Comparison of ENCODE assay signal across 15 cellular contexts in genomic region chr16:85304337-85304736, GRCh38.
DNase-seq lines count a peak whose midpoint lies in the region; TF ChIP-seq lines count a peak whose summit lies in the region.
"Had no signal": no experiment of that assay in that cellular context is flagged by ENCODE, and none has a peak within 500 bp of the region (broad histone marks: within the 10 kb centered on the region; RNA-seq: fewer than 3 reads in every experiment).

No MANE protein-coding gene starts in this region.

- H3K27ac ChIP-seq in OCI-LY7 (ENCODE audit: low read depth, low read length, poor library complexity, severe bottlenecking) (peak overlapping the region; percentile 96), neuronal stem cell (replicated peaks; ENCODE audit: low read length) (no peak overlapping the region), trophoblast cell (ENCODE audit: low read depth, low read length) (no peak overlapping the region)
- H3K27ac ChIP-seq: 22Rv1, suprapubic skin had no signal

- H3K27me3 ChIP-seq in neuronal stem cell (ENCODE audit: control insufficient read depth in 3 of 3, insufficient read depth in 3 of 3, low read depth in 1 of 3, low read length in 3 of 3) (peaks cover 0 to 6% (median 0%) of the 10 kb centered on the region in 3 experiments), trophoblast cell (ENCODE audit: insufficient read depth, low read length) (no peaks in the 10 kb centered on the region)
- H3K27me3 ChIP-seq: suprapubic skin had no signal

- WGBS in neuronal stem cell (ENCODE audit: extremely low coverage in 2 of 2, insufficient read length in 2 of 2, insufficient replicate concordance in 1 of 2), 2 donors: no CpG with 5 or more reads among the region's 9 CpGs
- no CpG with 5 or more reads among the region's 9 CpGs for WGBS in trophoblast cell (ENCODE audit: extremely low coverage, insufficient coverage, insufficient read length)

- H3K36me3 ChIP-seq in OCI-LY7 (ENCODE audit: insufficient read depth, low read length) (no peaks in the 10 kb centered on the region), neuronal stem cell (replicated peaks in 1 of 2; ENCODE audit: control insufficient read depth in 2 of 2, insufficient read depth in 2 of 2, low read length in 2 of 2) (no peaks in the 10 kb centered on the region), trophoblast cell (ENCODE audit: control insufficient read depth in 1 of 2, insufficient read depth in 2 of 2, low read length in 2 of 2) (no peaks in the 10 kb centered on the region)
- H3K36me3 ChIP-seq: suprapubic skin had no signal

- BruUV-seq in OCI-LY7 (replicated peaks; lab: Mats Ljungman, UMichigan): no TSS peak

- H3K9me3 ChIP-seq in OCI-LY7 (ENCODE audit: low read length) (no peaks in the 10 kb centered on the region), neuronal stem cell (replicated peaks in 1 of 2; ENCODE audit: control insufficient read depth in 2 of 2, insufficient read depth in 1 of 2, low read depth in 1 of 2, low read length in 2 of 2) (no peaks in the 10 kb centered on the region), trophoblast cell (ENCODE audit: insufficient read depth, low read depth, low read length) (no peaks in the 10 kb centered on the region)
- H3K9me3 ChIP-seq: mucosa of descending colon, suprapubic skin had no signal

- H3K14ac ChIP-seq in neuronal stem cell (ENCODE audit: low read length): no peak overlapping the region
- H3K14ac ChIP-seq in trophoblast cell (ENCODE audit: low read length): no peak overlapping the region

- H4K12ac ChIP-seq in trophoblast cell (ENCODE audit: low read depth, low read length): no peak overlapping the region

- H2BK12ac ChIP-seq in neuronal stem cell (ENCODE audit: low read length) (no peak overlapping the region), trophoblast cell (ENCODE audit: low read length) (no peak overlapping the region)

- H2BK15ac ChIP-seq in neuronal stem cell (ENCODE audit: low read length): no peak overlapping the region

- H3K79me2 ChIP-seq in OCI-LY7 (ENCODE audit: insufficient read depth, low read depth, low read length): no peaks in the 10 kb centered on the region
- no peaks in the 10 kb centered on the region for H3K79me2 ChIP-seq in trophoblast cell (ENCODE audit: control insufficient read depth, insufficient read depth, low read length, poor library complexity)

- H2BK5ac ChIP-seq in neuronal stem cell (ENCODE audit: low read length) (no peak overlapping the region), trophoblast cell (ENCODE audit: low read depth, low read length, poor library complexity) (no peak overlapping the region)

- no peaks in the 10 kb centered on the region for H4K20me1 ChIP-seq in OCI-LY7 (ENCODE audit: insufficient read depth, low read length)

- H3K23ac ChIP-seq in neuronal stem cell (ENCODE audit: low read depth, low read length, poor library complexity) (no peak overlapping the region), trophoblast cell (ENCODE audit: low read length) (no peak overlapping the region)

- intact Hi-C loops in activated naive CD4-positive, alpha-beta T cell treated with anti-CD3 and anti-CD28 coated beads for 36 hours (cut with micrococcal nuclease): loop anchor here (5.0 kb wide), 1 partner anchor 68 kb away; no protein-coding TSS in a partner anchor
- intact Hi-C loops in OCI-LY7 (cut with micrococcal nuclease; ENCODE audit: unreplicated experiment): loop anchor here (2.0 to 10.0 kb wide), 3 partner anchors 52 to 450 kb away; partner anchors contain the start of gene C16orf74

- H3K9me2 ChIP-seq in OCI-LY7 (ENCODE audit: insufficient read depth, low read length): no peaks in the 10 kb centered on the region

- POLR2A ChIA-PET in OCI-LY7 (lab: Charles Lee): interaction anchor here (0.6 to 1.3 kb wide), 5 partner anchors 26 to 94 kb away, joined by 3 to 5 read pairs (median 4); no protein-coding TSS in a partner anchor

- peaks cover 51% of the 10 kb centered on the region for H3K4me1 Mint-ChIP-seq in activated naive CD4-positive, alpha-beta T cell treated with anti-CD3 and anti-CD28 coated beads for 36 hours (ENCODE audit: low read depth)

- H3K9ac ChIP-seq in neuronal stem cell (ENCODE audit: low read depth, low read length, poor library complexity): no peak overlapping the region
- H3K9ac ChIP-seq in trophoblast cell (ENCODE audit: low read length): no peak overlapping the region

- no peaks in the 10 kb centered on the region for H3K27me3 Mint-ChIP-seq in activated naive CD4-positive, alpha-beta T cell treated with anti-CD3 and anti-CD28 coated beads for 36 hours (ENCODE audit: low read depth)

- H3K4me1 ChIP-seq in OCI-LY7 (ENCODE audit: insufficient read depth, low read length, poor library complexity, severe bottlenecking) (peaks cover 67% of the 10 kb centered on the region), neuronal stem cell (ENCODE audit: control insufficient read depth in 2 of 2, insufficient read depth in 1 of 2, low read depth in 1 of 2, low read length in 2 of 2) (peaks cover 13 to 44% of the 10 kb centered on the region in 2 donors), trophoblast cell (ENCODE audit: control insufficient read depth in 1 of 2, insufficient read depth in 2 of 2, low read length in 2 of 2) (peaks cover 10 to 17% of the 10 kb centered on the region in 2 experiments)

- no peak overlapping the region for H2BK120ac ChIP-seq in neuronal stem cell (ENCODE audit: low read depth, low read length)
- H2BK120ac ChIP-seq in trophoblast cell (ENCODE audit: insufficient read depth, low read length, poor library complexity): no peak overlapping the region

- H3K4me3 Mint-ChIP-seq in activated naive CD4-positive, alpha-beta T cell treated with anti-CD3 and anti-CD28 coated beads for 36 hours: peak overlapping the region; percentile 71
- H3K4me3 Mint-ChIP-seq: CD14-positive monocyte had no signal

- H4K8ac ChIP-seq in neuronal stem cell (ENCODE audit: low read depth, low read length): no peak overlapping the region
- no peak overlapping the region for H4K8ac ChIP-seq in trophoblast cell (ENCODE audit: low read depth, low read length)

- CTCF ChIA-PET in activated naive CD4-positive, alpha-beta T cell treated with anti-CD3 and anti-CD28 coated beads for 36 hours (lab: Charles Lee): interaction anchor here (0.5 to 3.8 kb wide), 11 partner anchors 9 to 801 kb away, joined by 3 to 17 read pairs (median 3); no protein-coding TSS in a partner anchor
- CTCF ChIA-PET in OCI-LY7 (lab: Charles Lee; ENCODE audit: unreplicated experiment): interaction anchor here (0.6 to 4.0 kb wide), 5 partner anchors 9 to 137 kb away, joined by 3 to 18 read pairs (median 7); no protein-coding TSS in a partner anchor

- H2AK5ac ChIP-seq in neuronal stem cell (ENCODE audit: low read depth, low read length) (peak overlapping the region; percentile 89), trophoblast cell (ENCODE audit: low read length) (no peak overlapping the region)

- H3K36me3 Mint-ChIP-seq in activated naive CD4-positive, alpha-beta T cell treated with anti-CD3 and anti-CD28 coated beads for 36 hours (ENCODE audit: low read depth): no peaks in the 10 kb centered on the region
- H3K36me3 Mint-ChIP-seq: CD14-positive monocyte had no signal

- H3K4me3 ChIP-seq in OCI-LY7 (ENCODE audit: low read depth, low read length, poor library complexity, severe bottlenecking) (peak overlapping the region; percentile 70), neuronal stem cell (ENCODE audit: low read length in 2 of 2) (no peak overlapping the region), trophoblast cell (ENCODE audit: low read depth, low read length) (no peak overlapping the region)
- H3K4me3 ChIP-seq: mucosa of descending colon, suprapubic skin had no signal

- H3K4me2 ChIP-seq in OCI-LY7 (ENCODE audit: low read length) (peak overlapping the region; percentile 85), neuronal stem cell (ENCODE audit: insufficient read depth, low read length, poor library complexity, severe bottlenecking) (no peak overlapping the region), trophoblast cell (ENCODE audit: low read length) (no peak overlapping the region)

- H2AFZ ChIP-seq in OCI-LY7 (ENCODE audit: low read length) (no peak overlapping the region), neuronal stem cell (ENCODE audit: low read length) (no peak overlapping the region), trophoblast cell (ENCODE audit: insufficient read depth, low read length, poor library complexity) (no peak overlapping the region)

- 0 out of 2 replicates have a peak, but pooled peaks have one; percentile 13 for TF ChIP-seq CTCF in OCI-LY7 (conservative IDR thresholded peaks at IDR 0.05; ENCODE audit: low read length)

- H3K9me3 Mint-ChIP-seq in activated naive CD4-positive, alpha-beta T cell treated with anti-CD3 and anti-CD28 coated beads for 36 hours: no peaks in the 10 kb centered on the region

- H4K91ac ChIP-seq in neuronal stem cell (ENCODE audit: low read depth, low read length, poor library complexity): no peak overlapping the region
- no peak overlapping the region for H4K91ac ChIP-seq in trophoblast cell (ENCODE audit: low read depth, low read length)

- H3K27ac Mint-ChIP-seq in activated naive CD4-positive, alpha-beta T cell treated with anti-CD3 and anti-CD28 coated beads for 36 hours: no peak overlapping the region

- no peak overlapping the region for H3K4ac ChIP-seq in neuronal stem cell (ENCODE audit: low read length)
- no peak overlapping the region for H3K4ac ChIP-seq in trophoblast cell (ENCODE audit: low read depth, low read length)

- H3K18ac ChIP-seq in neuronal stem cell (ENCODE audit: low read length): no peak overlapping the region
- no peak overlapping the region for H3K18ac ChIP-seq in trophoblast cell (ENCODE audit: low read length)

- DNase-seq in DMS153 (lab: John Stamatoyannopoulos, UW) (peak; percentile 72), DMS153 treated with DMSO at 0.1 percent for 48 hours (lab: John Stamatoyannopoulos, UW; ENCODE audit: unreplicated experiment) (no peak), OCI-LY7 (ENCODE audit: low spot score) (peak; percentile 89), neuronal stem cell (ENCODE audit: low spot score) (no peak), trophoblast cell (no peak), SHP77 (lab: John Stamatoyannopoulos, UW) (no peak)
- DNase-seq in activated naive CD4-positive, alpha-beta T cell treated with anti-CD3 and anti-CD28 coated beads for 36 hours: no peak
- no peak for DNase-seq in activated naive CD4-positive, alpha-beta T cell (lab: John Stamatoyannopoulos, UW)
- DNase-seq: activated CD4-positive, CD25-positive, alpha-beta regulatory T cell; amygdala; mucosa of descending colon; NCI-H2227 treated with DMSO at 0.1 percent for 48 hours had no signal

- H3K79me1 ChIP-seq in neuronal stem cell (ENCODE audit: low read depth, low read length) (no peaks in the 10 kb centered on the region), trophoblast cell (ENCODE audit: low read length) (no peaks in the 10 kb centered on the region)

Comparison
In these comparisons a context has a peak if more than half of its experiments do, and no peak if none do; other contexts are left out.
1. DNase-seq: peak in DMS153 (single experiment) and OCI-LY7 (single experiment); none in DMS153 treated with DMSO at 0.1 percent for 48 hours (single experiment), activated naive CD4-positive, alpha-beta T cell treated with anti-CD3 and anti-CD28 coated beads for 36 hours (single experiment), activated naive CD4-positive, alpha-beta T cell (0 of 4), neuronal stem cell (single experiment), trophoblast cell (0 of 2) and SHP77 (0 of 2).